8 cellular contexts compared by ENCODE assay signal in the genomic region with DNA sequence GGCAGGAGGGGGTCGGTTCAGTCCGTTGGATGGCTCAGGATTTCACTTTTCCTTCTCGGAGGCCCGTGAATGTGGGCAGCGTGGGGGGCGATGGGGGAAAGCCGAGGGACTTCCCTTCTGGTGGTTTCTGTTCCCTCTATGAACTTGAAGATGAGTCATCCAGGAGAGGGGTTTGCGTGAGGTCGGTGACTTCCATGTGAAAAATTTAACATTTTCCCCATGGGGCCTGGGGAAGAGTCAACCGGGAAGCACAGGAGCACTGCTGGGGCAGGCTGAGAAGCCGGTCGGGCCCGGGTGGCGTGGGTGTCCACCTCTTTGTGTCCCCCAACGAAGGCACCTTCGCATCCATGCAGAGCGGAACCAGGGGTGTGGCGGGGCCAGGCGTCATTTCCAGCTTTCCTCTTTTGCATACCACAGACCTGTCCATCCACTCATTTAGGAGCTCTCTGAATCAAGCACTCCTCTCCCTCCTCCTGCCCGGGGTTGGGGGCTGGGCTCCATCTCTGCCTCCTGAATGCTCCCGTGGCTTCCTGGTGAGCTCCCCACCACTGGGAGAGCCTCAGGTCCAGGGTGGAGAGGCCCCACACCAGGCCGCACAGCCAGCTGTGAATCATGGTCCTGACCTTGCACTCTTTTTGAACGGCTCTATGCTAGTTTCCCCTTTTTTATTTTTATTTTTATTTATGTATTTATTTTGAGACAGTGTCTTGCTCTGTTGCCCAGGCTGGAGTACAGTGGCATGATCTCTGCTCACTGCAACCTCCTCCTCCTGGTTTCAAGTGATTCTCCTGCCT.
A peak's percentile ranks its signal among the peaks of the same experiment; 100 is the strongest.
DNase-seq lines count a peak whose midpoint lies in the region; ATAC-seq lines count a peak whose summit lies in the region.

No MANE protein-coding gene starts in this region.

- H3K27ac Mint-ChIP-seq in memory B cell = peak overlapping the region; percentile 99

- H3K4me1 Mint-ChIP-seq in memory B cell = peaks cover 68% of the 10 kb centered on the region

- DNase-seq in CD1c-positive myeloid dendritic cell (ENCODE audit: extremely low spot score) = peak; percentile 93
- peak; percentile 63 for DNase-seq in UCSD-AML1 (lab: John Stamatoyannopoulos, UW; ENCODE audit: unreplicated experiment)
- DNase-seq in memory B cell (ENCODE audit: low spot score in 2 of 2) = peak; percentile 61 to 70
- no peak for DNase-seq in NCI-H226
- no peak for DNase-seq in NCI-H1092 (lab: John Stamatoyannopoulos, UW)
- no peak for DNase-seq in retina

- H3K9me3 Mint-ChIP-seq in memory B cell = peaks cover 4% of the 10 kb centered on the region

- no peaks in the 10 kb centered on the region for H3K27me3 Mint-ChIP-seq in memory B cell

- peaks cover 3% of the 10 kb centered on the region for H3K36me3 Mint-ChIP-seq in memory B cell

- peak overlapping the region; percentile 87 for H3K4me3 Mint-ChIP-seq in memory B cell

- ATAC-seq in GM19351 (IDR thresholded peaks at IDR 0.05; ENCODE audit: unreplicated experiment) (peak; percentile 38), HG03196 (IDR thresholded peaks at IDR 0.05; ENCODE audit: unreplicated experiment) (peak; percentile 40), memory B cell (ENCODE audit: low read depth) (peak; percentile 53)

Comparison
In these comparisons a context has a peak if more than half of its experiments do, and no peak if none do; other contexts are left out.
1. DNase-seq: peak in CD1c-positive myeloid dendritic cell (single experiment), UCSD-AML1 (single experiment) and memory B cell (2 of 2); none in NCI-H226 (single experiment), NCI-H1092 (single experiment) and retina (single experiment).
2. Peak in every context shown above with its lines, with median percentiles within 50 percentile points of each other: ATAC-seq.